Comparison of ENCODE assay signal across 1 cellular context in the genomic region with DNA sequence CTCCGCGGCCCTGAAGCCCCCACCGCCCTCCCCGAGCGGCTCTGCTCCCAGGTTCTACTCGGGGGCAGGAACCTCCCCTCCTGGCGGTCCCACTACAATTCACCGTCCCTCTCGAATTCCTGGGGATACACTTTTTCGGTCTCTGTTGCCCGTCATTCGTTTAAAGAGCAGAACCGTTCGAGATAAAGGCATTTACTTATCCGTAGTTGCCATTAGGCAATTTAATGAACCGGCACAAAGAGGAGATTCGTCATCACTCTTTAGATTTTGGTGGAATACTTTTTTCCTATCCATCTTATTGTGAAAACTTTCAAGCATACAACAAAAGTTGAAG.
TF ChIP-seq lines count a peak whose summit lies in the region.

No MANE protein-coding gene starts in this region.

TF ChIP-seq in GM23338, 12 proteins besides CTCF, POLR2A, EP300 and RAD21 (continued from another document):
- TF ChIP-seq, protein P1, sequence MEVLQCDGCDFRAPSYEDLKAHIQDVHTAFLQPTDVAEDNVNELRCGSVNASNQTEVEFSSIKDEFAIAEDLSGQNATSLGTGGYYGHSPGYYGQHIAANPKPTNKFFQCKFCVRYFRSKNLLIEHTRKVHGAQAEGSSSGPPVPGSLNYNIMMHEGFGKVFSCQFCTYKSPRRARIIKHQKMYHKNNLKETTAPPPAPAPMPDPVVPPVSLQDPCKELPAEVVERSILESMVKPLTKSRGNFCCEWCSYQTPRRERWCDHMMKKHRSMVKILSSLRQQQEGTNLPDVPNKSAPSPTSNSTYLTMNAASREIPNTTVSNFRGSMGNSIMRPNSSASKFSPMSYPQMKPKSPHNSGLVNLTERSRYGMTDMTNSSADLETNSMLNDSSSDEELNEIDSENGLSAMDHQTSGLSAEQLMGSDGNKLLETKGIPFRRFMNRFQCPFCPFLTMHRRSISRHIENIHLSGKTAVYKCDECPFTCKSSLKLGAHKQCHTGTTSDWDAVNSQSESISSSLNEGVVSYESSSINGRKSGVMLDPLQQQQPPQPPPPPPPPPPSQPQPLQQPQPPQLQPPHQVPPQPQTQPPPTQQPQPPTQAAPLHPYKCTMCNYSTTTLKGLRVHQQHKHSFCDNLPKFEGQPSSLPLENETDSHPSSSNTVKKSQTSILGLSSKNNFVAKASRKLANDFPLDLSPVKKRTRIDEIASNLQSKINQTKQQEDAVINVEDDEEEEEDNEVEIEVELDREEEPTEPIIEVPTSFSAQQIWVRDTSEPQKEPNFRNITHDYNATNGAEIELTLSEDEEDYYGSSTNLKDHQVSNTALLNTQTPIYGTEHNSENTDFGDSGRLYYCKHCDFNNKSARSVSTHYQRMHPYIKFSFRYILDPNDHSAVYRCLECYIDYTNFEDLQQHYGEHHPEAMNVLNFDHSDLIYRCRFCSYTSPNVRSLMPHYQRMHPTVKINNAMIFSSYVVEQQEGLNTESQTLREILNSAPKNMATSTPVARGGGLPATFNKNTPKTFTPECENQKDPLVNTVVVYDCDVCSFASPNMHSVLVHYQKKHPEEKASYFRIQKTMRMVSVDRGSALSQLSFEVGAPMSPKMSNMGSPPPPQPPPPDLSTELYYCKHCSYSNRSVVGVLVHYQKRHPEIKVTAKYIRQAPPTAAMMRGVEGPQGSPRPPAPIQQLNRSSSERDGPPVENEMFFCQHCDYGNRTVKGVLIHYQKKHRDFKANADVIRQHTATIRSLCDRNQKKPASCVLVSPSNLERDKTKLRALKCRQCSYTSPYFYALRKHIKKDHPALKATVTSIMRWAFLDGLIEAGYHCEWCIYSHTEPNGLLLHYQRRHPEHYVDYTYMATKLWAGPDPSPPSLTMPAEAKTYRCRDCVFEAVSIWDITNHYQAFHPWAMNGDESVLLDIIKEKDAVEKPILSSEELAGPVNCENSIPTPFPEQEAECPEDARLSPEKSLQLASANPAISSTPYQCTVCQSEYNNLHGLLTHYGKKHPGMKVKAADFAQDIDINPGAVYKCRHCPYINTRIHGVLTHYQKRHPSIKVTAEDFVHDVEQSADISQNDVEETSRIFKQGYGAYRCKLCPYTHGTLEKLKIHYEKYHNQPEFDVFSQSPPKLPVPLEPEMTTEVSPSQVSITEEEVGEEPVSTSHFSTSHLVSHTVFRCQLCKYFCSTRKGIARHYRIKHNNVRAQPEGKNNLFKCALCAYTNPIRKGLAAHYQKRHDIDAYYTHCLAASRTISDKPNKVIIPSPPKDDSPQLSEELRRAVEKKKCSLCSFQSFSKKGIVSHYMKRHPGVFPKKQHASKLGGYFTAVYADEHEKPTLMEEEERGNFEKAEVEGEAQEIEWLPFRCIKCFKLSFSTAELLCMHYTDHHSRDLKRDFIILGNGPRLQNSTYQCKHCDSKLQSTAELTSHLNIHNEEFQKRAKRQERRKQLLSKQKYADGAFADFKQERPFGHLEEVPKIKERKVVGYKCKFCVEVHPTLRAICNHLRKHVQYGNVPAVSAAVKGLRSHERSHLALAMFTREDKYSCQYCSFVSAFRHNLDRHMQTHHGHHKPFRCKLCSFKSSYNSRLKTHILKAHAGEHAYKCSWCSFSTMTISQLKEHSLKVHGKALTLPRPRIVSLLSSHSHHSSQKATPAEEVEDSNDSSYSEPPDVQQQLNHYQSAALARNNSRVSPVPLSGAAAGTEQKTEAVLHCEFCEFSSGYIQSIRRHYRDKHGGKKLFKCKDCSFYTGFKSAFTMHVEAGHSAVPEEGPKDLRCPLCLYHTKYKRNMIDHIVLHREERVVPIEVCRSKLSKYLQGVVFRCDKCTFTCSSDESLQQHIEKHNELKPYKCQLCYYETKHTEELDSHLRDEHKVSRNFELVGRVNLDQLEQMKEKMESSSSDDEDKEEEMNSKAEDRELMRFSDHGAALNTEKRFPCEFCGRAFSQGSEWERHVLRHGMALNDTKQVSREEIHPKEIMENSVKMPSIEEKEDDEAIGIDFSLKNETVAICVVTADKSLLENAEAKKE (CRISPR knock-in tag; IDR thresholded peaks at IDR 0.05) = no peak
- no peak for TF ChIP-seq CREB1 (CRISPR knock-in tag; IDR thresholded peaks at IDR 0.05; ENCODE audit: low read depth)
- TF ChIP-seq STAT1 (IDR thresholded peaks at IDR 0.05; ENCODE audit: unreplicated experiment) = no peak
- no peak for TF ChIP-seq EZH2phosphoT487 (IDR thresholded peaks at IDR 0.05; ENCODE audit: unreplicated experiment)
- TF ChIP-seq ZNF114 (CRISPR knock-in tag; IDR thresholded peaks at IDR 0.05) = no peak
- TF ChIP-seq EZH2 (IDR thresholded peaks at IDR 0.05; ENCODE audit: low read depth, unreplicated experiment) = no peak
- TF ChIP-seq NANOG (IDR thresholded peaks at IDR 0.05; ENCODE audit: borderline replicate concordance) = no peak
- no peak; the same call in 1 of the 2 replicates for TF ChIP-seq POLR2AphosphoS5 (IDR thresholded peaks at IDR 0.05; ENCODE audit: low read depth)
- TF ChIP-seq REST (IDR thresholded peaks at IDR 0.05; ENCODE audit: unreplicated experiment) = no peak
- TF ChIP-seq JUNB (IDR thresholded peaks at IDR 0.05; ENCODE audit: unreplicated experiment) = no peak
TF ChIP-seq in GM23338: peak in this region for 0.
